19 cellular contexts compared by ENCODE assay signal in genomic region chr7:125127304-125127703, GRCh38.
"Had no signal": no experiment of that assay in that cellular context is flagged by ENCODE, and none has a peak within 500 bp of the region (broad histone marks: within the 10 kb centered on the region; RNA-seq: fewer than 3 reads in every experiment).

No MANE protein-coding gene starts in this region.

- H3K36me3 ChIP-seq: SJSA1 had no signal

- H3K27me3 ChIP-seq: SJSA1 had no signal

- H3K4me1 Mint-ChIP-seq: IgD-negative memory B cell had no signal

- H3K27me3 Mint-ChIP-seq: IgD-negative memory B cell had no signal

- H3K4me3 Mint-ChIP-seq: IgD-negative memory B cell had no signal

- H3K4me3 ChIP-seq: K562, SJSA1, SK-N-MC had no signal

- H3K9me3 ChIP-seq: SJSA1 had no signal

- H3K27ac Mint-ChIP-seq: IgD-negative memory B cell had no signal

- H3K4me1 ChIP-seq: SJSA1 had no signal

- DNase-seq: Kasumi-1, MM.1S, NCI-H1092 treated with DMSO at 0.1 percent for 48 hours, NCI-H1436, NCI-H187, NCI-H2029, NCI-H2081 treated with DMSO at 0.1 percent for 48 hours, NCI-H2227 treated with DMSO at 0.1 percent for 48 hours, NCI-H524 treated with DMSO at 0.1 percent for 48 hours, NCI-H69, NCI-H774, SHP77 treated with DMSO at 0.1 percent for 48 hours had no signal

- H3K36me3 Mint-ChIP-seq: IgD-negative memory B cell had no signal

- H3K27ac ChIP-seq: HL-60, KMS-11, RWPE1, SJSA1, SK-N-MC had no signal
